8 cellular contexts compared by ENCODE assay signal in the genomic region with DNA sequence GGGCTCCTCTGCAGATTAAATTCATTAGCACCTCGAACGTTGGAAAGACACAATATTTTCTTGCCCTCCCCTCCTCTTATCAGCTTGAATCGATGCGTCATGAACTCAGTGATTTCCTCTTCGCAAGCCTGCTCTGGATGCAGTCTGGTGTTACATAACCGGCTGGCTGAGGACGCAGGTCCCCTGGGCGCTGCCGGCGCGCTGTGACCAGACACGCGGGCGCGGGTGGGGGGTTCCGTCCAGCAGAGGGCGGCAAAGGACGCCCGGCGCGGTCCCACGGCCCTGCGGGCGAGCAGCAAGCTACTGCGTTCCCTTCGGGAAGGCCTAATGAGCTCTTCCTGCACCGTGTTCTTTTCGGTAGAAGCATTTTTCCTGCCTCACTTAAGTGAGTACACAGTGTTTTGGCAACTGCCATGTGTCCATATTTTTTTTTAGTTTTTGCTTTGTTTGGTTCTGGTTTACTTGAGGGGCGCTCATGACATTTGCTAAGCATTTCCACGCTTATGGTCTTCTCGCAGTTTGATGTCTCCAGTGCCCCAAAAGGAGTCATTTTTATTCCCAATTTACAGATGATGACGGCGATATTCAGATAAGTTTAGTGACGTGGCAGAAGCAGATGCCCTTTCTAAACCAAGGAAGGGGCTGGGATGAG.
A peak's percentile ranks its signal among the peaks of the same experiment; 100 is the strongest.
DNase-seq lines count a peak whose midpoint lies in the region; ATAC-seq, FAIRE-seq and TF ChIP-seq lines count a peak whose summit lies in the region.

No MANE protein-coding gene starts in this region.

- CTCF ChIA-PET in AG04450 (lab: Charles Lee): interaction anchor here (0.6 to 6.2 kb wide), 81 partner anchors 7 to 464 kb away, joined by 3 to 114 read pairs (median 6); partner anchors contain the start of gene MBNL2

- H4K20me1 ChIP-seq in keratinocyte (ENCODE audit: control insufficient read depth, extremely low read depth, insufficient read depth, low read length): no peaks in the 10 kb centered on the region

- H3K27me3 ChIP-seq in AG04450 (ENCODE audit: control insufficient read depth, insufficient read depth, low read length) (no peaks in the 10 kb centered on the region), keratinocyte (ENCODE audit: control insufficient read depth, extremely low read depth, insufficient read depth, low read length) (peaks cover 6% of the 10 kb centered on the region)

- dilution Hi-C loops in keratinocyte (cut with MboI; ENCODE audit: extremely low pct_ligation_motif_present, low sequenced_read_pairs): loop anchor here (10.0 kb wide), 1 partner anchor 105 kb away; no protein-coding TSS in a partner anchor

- POLR2A ChIA-PET in AG04450 (lab: Yijun Ruan, JAX): interaction anchor here (0.5 to 1.6 kb wide), 5 partner anchors 31 to 291 kb away, joined by 3 to 5 read pairs (median 3); partner anchors contain the start of gene MBNL2

- peak; percentile 93 for FAIRE-seq in keratinocyte (lab: Jason Lieb, UNC)

- ATAC-seq in GM18870 (IDR thresholded peaks at IDR 0.05; ENCODE audit: unreplicated experiment) (peak; percentile 79), HG03108 (IDR thresholded peaks at IDR 0.05; ENCODE audit: unreplicated experiment) (peak; percentile 89)

- DNase-seq in AG04450 (ENCODE audit: low read depth, low spot score) (no peak), NCI-H2171 treated with DMSO at 0.1 percent for 48 hours (lab: John Stamatoyannopoulos, UW) (peak; percentile 84), caudate nucleus (lab: John Stamatoyannopoulos, UW) (peak in 60 of 61 donors; percentile 10 to 93 (median 82)), keratinocyte (ENCODE audit: low read depth, low spot score) (peak; percentile 65)
- peak; percentile 54 to 70 (median 66) for DNase-seq in activated CD4-positive, CD25-positive, alpha-beta regulatory T cell (lab: John Stamatoyannopoulos, UW)
- peak; percentile 84 for DNase-seq in stimulated activated CD4-positive, alpha-beta T cell treated with anti-CD3 and anti-CD28 coated beads, Interleukin-15, amount 100 ng/mL, for 24 hours

- H3K9ac ChIP-seq in keratinocyte (ENCODE audit: control insufficient read depth, extremely low read depth, insufficient read depth, low read length): peak overlapping the region; percentile 36

- H2AFZ ChIP-seq in keratinocyte (ENCODE audit: control insufficient read depth, low read length): peak overlapping the region; percentile 73

- TF ChIP-seq CTCF in AG04450 (IDR thresholded peaks at IDR 0.05; ENCODE audit: low read depth, low read length) (peak; percentile 89), keratinocyte (optimal IDR thresholded peaks at IDR 0.05 in 1 of 3, IDR thresholded peaks at IDR 0.05 in 1 of 3, conservative IDR thresholded peaks at IDR 0.05 in 1 of 3; ENCODE audit: extremely low read depth in 1 of 3, insufficient read depth in 2 of 3, low read length in 3 of 3) (peak; percentile 84 to 94 (median 94))

- no peaks in the 10 kb centered on the region for H3K36me3 ChIP-seq in keratinocyte (ENCODE audit: control insufficient read depth in 2 of 2, extremely low read depth in 1 of 2, insufficient read depth in 2 of 2, low read length in 2 of 2)

- no peaks in the 10 kb centered on the region for H3K9me1 ChIP-seq in keratinocyte (ENCODE audit: control insufficient read depth, extremely low read depth, insufficient read depth, low read length)

- peak overlapping the region; percentile 65 for H3K4me2 ChIP-seq in keratinocyte (ENCODE audit: control insufficient read depth, extremely low read depth, insufficient read depth, low read depth, low read length)

- H3K9me3 ChIP-seq in AG04450 (ENCODE audit: control insufficient read depth, insufficient read depth, low read length): no peaks in the 10 kb centered on the region
- H3K9me3 ChIP-seq in keratinocyte (ENCODE audit: control insufficient read depth, low read depth, low read length): no peaks in the 10 kb centered on the region

- H3K4me3 ChIP-seq in AG04450 (ENCODE audit: low read depth, low read length): no peak overlapping the region
- peak overlapping the region in 2 of 3 experiments; percentile 6 to 31 for H3K4me3 ChIP-seq in keratinocyte (ENCODE audit: control insufficient read depth in 2 of 3, extremely low read depth in 1 of 3, insufficient read depth in 2 of 3, low read depth in 1 of 3, low read length in 3 of 3)

- H3K4me1 ChIP-seq in keratinocyte (ENCODE audit: control insufficient read depth, extremely low read depth, insufficient read depth, low read length): peaks cover 8% of the 10 kb centered on the region

- H3K27ac ChIP-seq in AG04450 (ENCODE audit: low read depth, low read length): no peak overlapping the region
- H3K27ac ChIP-seq in caudate nucleus (ENCODE audit: low read depth, low read length): peak overlapping the region; percentile 52
- peak overlapping the region; percentile 3 for H3K27ac ChIP-seq in keratinocyte (ENCODE audit: control insufficient read depth, insufficient read depth, low read length)

- H3K79me2 ChIP-seq in keratinocyte (ENCODE audit: control insufficient read depth, insufficient read depth, low read length): no peaks in the 10 kb centered on the region
